Comparison of ENCODE assay signal across 11 cellular contexts in genomic region chr20:44887466-44887865, GRCh38. TPM values are rescaled to one million over a fixed set of nuclear protein-coding genes. Genes with fewer than 3 reads are reported as not detected.
DNase-seq lines count a peak whose midpoint lies in the region; ATAC-seq, FAIRE-seq and TF ChIP-seq lines count a peak whose summit lies in the region.
"Had no signal": no experiment of that assay in that cellular context is flagged by ENCODE, and none has a peak within 500 bp of the region (broad histone marks: within the 10 kb centered on the region; RNA-seq: fewer than 3 reads in every experiment).

No MANE protein-coding gene starts in this region.

- H3K4me1 Mint-ChIP-seq in activated naive CD4-positive, alpha-beta T cell treated with anti-CD3 and anti-CD28 coated beads, Interleukin-2, amount 10 ng/mL, durations not matched to agents 7 days and 5 days, result peaks cover 66% of the 10 kb centered on the region
- H3K4me1 Mint-ChIP-seq in activated T-helper 2 cell treated with anti-CD3 and anti-CD28 coated beads, Interferon-gamma antibody, Interleukin-2, Interleukin-4, amounts not matched to agents 10 μg/mL and 5 μg/mL and 100 μg/mL, durations not matched to agents 14 hours and 24 hours and 36 hours (ENCODE audit: low read depth), result peaks cover 65% of the 10 kb centered on the region

- H3K36me3 Mint-ChIP-seq in activated naive CD4-positive, alpha-beta T cell treated with anti-CD3 and anti-CD28 coated beads, Interleukin-2, amount 10 ng/mL, durations not matched to agents 7 days and 5 days, result peaks cover 56% of the 10 kb centered on the region
- H3K36me3 Mint-ChIP-seq in activated naive CD4-positive, alpha-beta T cell treated with anti-CD3 and anti-CD28 coated beads, Interleukin-2, amount 50 U/mL, for 72 hours, result peaks cover 13 to 42% of the 10 kb centered on the region in 2 donors
- H3K36me3 Mint-ChIP-seq in activated T-helper 2 cell treated with anti-CD3 and anti-CD28 coated beads, Interferon-gamma antibody, Interleukin-2, Interleukin-4, amounts not matched to agents 10 μg/mL and 5 μg/mL and 100 μg/mL, durations not matched to agents 14 hours and 24 hours and 36 hours (ENCODE audit: low read depth), result peaks cover 52% of the 10 kb centered on the region

- H3K9me3 Mint-ChIP-seq in activated naive CD4-positive, alpha-beta T cell treated with anti-CD3 and anti-CD28 coated beads, Interleukin-2, amount 10 ng/mL, durations not matched to agents 7 days and 5 days, result no peaks in the 10 kb centered on the region
- peaks cover 0 to 5% of the 10 kb centered on the region in 2 donors for H3K9me3 Mint-ChIP-seq in activated naive CD4-positive, alpha-beta T cell treated with anti-CD3 and anti-CD28 coated beads, Interleukin-2, amount 50 U/mL, for 72 hours
- H3K9me3 Mint-ChIP-seq in activated T-helper 2 cell treated with anti-CD3 and anti-CD28 coated beads, Interferon-gamma antibody, Interleukin-2, Interleukin-4, amounts not matched to agents 10 μg/mL and 5 μg/mL and 100 μg/mL, durations not matched to agents 14 hours and 24 hours and 36 hours, result no peaks in the 10 kb centered on the region

- intact Hi-C loops in activated T-helper 2 cell treated with anti-CD3 and anti-CD28 coated beads, Interferon-gamma antibody, Interleukin-2, Interleukin-4, amounts not matched to agents 10 μg/mL and 5 μg/mL and 100 μg/mL, durations not matched to agents 14 hours and 24 hours and 36 hours (cut with micrococcal nuclease), result loop anchor here (2.0 to 5.0 kb wide), 2 partner anchors 17 to 245 kb away; no protein-coding TSS in a partner anchor
- intact Hi-C loops in tibial artery (cut with DNase I; ENCODE audit: low total_unique reads), result loop anchor here (5.0 to 10.0 kb wide), 4 partner anchors 75 to 673 kb away; partner anchors contain the start of genes FITM2, OSER1, SYS1 and TOMM34

- CTCF ChIA-PET in activated naive CD4-positive, alpha-beta T cell treated with anti-CD3 and anti-CD28 coated beads, Interleukin-2, amount 10 ng/mL, durations not matched to agents 7 days and 5 days (lab: Charles Lee), result interaction anchor here (0.6 to 1.4 kb wide), 3 partner anchors 9 to 142 kb away, joined by 3 to 4 read pairs (median 4); no protein-coding TSS in a partner anchor

- peaks cover 4% of the 10 kb centered on the region for H3K9me1 ChIP-seq in keratinocyte (ENCODE audit: control insufficient read depth, extremely low read depth, insufficient read depth, low read length)

- H2AFZ ChIP-seq in keratinocyte (ENCODE audit: control insufficient read depth, low read length), result no peak overlapping the region

- H3K4me3 ChIP-seq in keratinocyte (ENCODE audit: control insufficient read depth in 2 of 3, extremely low read depth in 1 of 3, insufficient read depth in 2 of 3, low read depth in 1 of 3, low read length in 3 of 3) (peak overlapping the region; percentile 78 to 98 (median 93)), tibial artery (peak overlapping the region; percentile 94 to 97)

- H3K27me3 ChIP-seq in keratinocyte (ENCODE audit: control insufficient read depth, extremely low read depth, insufficient read depth, low read length) (no peaks in the 10 kb centered on the region), tibial artery (no peaks in the 10 kb centered on the region)

- peak overlapping the region; percentile 96 for H3K9ac ChIP-seq in keratinocyte (ENCODE audit: control insufficient read depth, extremely low read depth, insufficient read depth, low read length)

- ATAC-seq in activated naive CD4-positive, alpha-beta T cell treated with anti-CD3 and anti-CD28 coated beads, Interleukin-2, amount 50 U/mL, for 72 hours, result no peak
- ATAC-seq in HG03354 (IDR thresholded peaks at IDR 0.05; ENCODE audit: poor library complexity, severe bottlenecking, unreplicated experiment) (no peak), HG03045 (IDR thresholded peaks at IDR 0.05; ENCODE audit: unreplicated experiment) (no peak)

- dilution Hi-C loops in keratinocyte (cut with MboI; ENCODE audit: extremely low pct_ligation_motif_present, low sequenced_read_pairs), result no loop called here

- peak overlapping the region; percentile 94 for H3K27ac Mint-ChIP-seq in activated naive CD4-positive, alpha-beta T cell treated with anti-CD3 and anti-CD28 coated beads, Interleukin-2, amount 10 ng/mL, durations not matched to agents 7 days and 5 days
- H3K27ac Mint-ChIP-seq in activated naive CD4-positive, alpha-beta T cell treated with anti-CD3 and anti-CD28 coated beads, Interleukin-2, amount 50 U/mL, for 72 hours, result peak overlapping the region in 1 of 2 donors; percentile 95
- H3K27ac Mint-ChIP-seq in activated T-helper 2 cell treated with anti-CD3 and anti-CD28 coated beads, Interferon-gamma antibody, Interleukin-2, Interleukin-4, amounts not matched to agents 10 μg/mL and 5 μg/mL and 100 μg/mL, durations not matched to agents 14 hours and 24 hours and 36 hours, result no peak overlapping the region

- peaks cover 35% of the 10 kb centered on the region for H4K20me1 ChIP-seq in keratinocyte (ENCODE audit: control insufficient read depth, extremely low read depth, insufficient read depth, low read length)

- no peak for TF ChIP-seq CTCF in keratinocyte (optimal IDR thresholded peaks at IDR 0.05 in 1 of 3, IDR thresholded peaks at IDR 0.05 in 1 of 3, conservative IDR thresholded peaks at IDR 0.05 in 1 of 3; ENCODE audit: extremely low read depth in 1 of 3, insufficient read depth in 2 of 3, low read length in 3 of 3)
- no peak for TF ChIP-seq CTCF in tibial artery (IDR thresholded peaks at IDR 0.05)

- H3K36me3 ChIP-seq in keratinocyte (ENCODE audit: control insufficient read depth in 2 of 2, extremely low read depth in 1 of 2, insufficient read depth in 2 of 2, low read length in 2 of 2) (peaks cover 2 to 32% of the 10 kb centered on the region in 2 experiments), tibial artery (no peaks in the 10 kb centered on the region)

- H3K27ac ChIP-seq in keratinocyte (ENCODE audit: control insufficient read depth, insufficient read depth, low read length), result peak overlapping the region; percentile 86
- H3K27ac ChIP-seq in tibial artery, result no peak overlapping the region

- H3K4me1 ChIP-seq in keratinocyte (ENCODE audit: control insufficient read depth, extremely low read depth, insufficient read depth, low read length) (peaks cover 31% of the 10 kb centered on the region), tibial artery (peaks cover 0 to 67% (median 47%) of the 10 kb centered on the region in 4 donors)

- peaks cover 67% of the 10 kb centered on the region for H3K79me2 ChIP-seq in keratinocyte (ENCODE audit: control insufficient read depth, insufficient read depth, low read length)

- no peaks in the 10 kb centered on the region for H3K27me3 Mint-ChIP-seq in activated naive CD4-positive, alpha-beta T cell treated with anti-CD3 and anti-CD28 coated beads, Interleukin-2, amount 10 ng/mL, durations not matched to agents 7 days and 5 days
- no peaks in the 10 kb centered on the region for H3K27me3 Mint-ChIP-seq in activated T-helper 2 cell treated with anti-CD3 and anti-CD28 coated beads, Interferon-gamma antibody, Interleukin-2, Interleukin-4, amounts not matched to agents 10 μg/mL and 5 μg/mL and 100 μg/mL, durations not matched to agents 14 hours and 24 hours and 36 hours (ENCODE audit: low read depth)

- FAIRE-seq in keratinocyte (lab: Jason Lieb, UNC), result no peak

- no peaks in the 10 kb centered on the region for H3K9me3 ChIP-seq in keratinocyte (ENCODE audit: control insufficient read depth, low read depth, low read length)
- H3K9me3 ChIP-seq in tibial artery, result no peaks in the 10 kb centered on the region

- no peak for DNase-seq in activated naive CD4-positive, alpha-beta T cell treated with anti-CD3 and anti-CD28 coated beads, Interleukin-2, amount 10 ng/mL, durations not matched to agents 7 days and 5 days
- no peak for DNase-seq in activated naive CD4-positive, alpha-beta T cell treated with anti-CD3 and anti-CD28 coated beads, Interleukin-2, amount 50 U/mL, for 72 hours (ENCODE audit: low spot score in 2 of 2)
- DNase-seq in activated T-helper 2 cell treated with anti-CD3 and anti-CD28 coated beads, Interferon-gamma antibody, Interleukin-2, Interleukin-4, amounts not matched to agents 10 μg/mL and 5 μg/mL and 100 μg/mL, durations not matched to agents 14 hours and 24 hours and 36 hours (ENCODE audit: low spot score), result no peak
- DNase-seq in keratinocyte (ENCODE audit: low read depth, low spot score) (no peak), tibial artery (no peak), cerebellar nuclear complex (lab: John Stamatoyannopoulos, UW) (no peak)
- DNase-seq: activated gamma-delta T cell treated with Interleukin-2 at 50 U/mL for 16 hours; NCI-H69; stimulated activated naive CD4-positive, alpha-beta T cell had no signal

- peak overlapping the region; percentile 91 for H3K4me2 ChIP-seq in keratinocyte (ENCODE audit: control insufficient read depth, extremely low read depth, insufficient read depth, low read depth, low read length)

- peak overlapping the region; percentile 95 for H3K4me3 Mint-ChIP-seq in activated naive CD4-positive, alpha-beta T cell treated with anti-CD3 and anti-CD28 coated beads, Interleukin-2, amount 10 ng/mL, durations not matched to agents 7 days and 5 days
- peak overlapping the region; percentile 97 for H3K4me3 Mint-ChIP-seq in activated T-helper 2 cell treated with anti-CD3 and anti-CD28 coated beads, Interferon-gamma antibody, Interleukin-2, Interleukin-4, amounts not matched to agents 10 μg/mL and 5 μg/mL and 100 μg/mL, durations not matched to agents 14 hours and 24 hours and 36 hours (ENCODE audit: low read depth)

RNA-seq across cellular contexts. Expression of gene YWHAB, which starts 2.0 kb away (rescaled TPM):
- total RNA-seq in activated naive CD4-positive, alpha-beta T cell treated with anti-CD3 and anti-CD28 coated beads, Interleukin-2, amount 50 U/mL, for 72 hours, result 100 to 1,000 TPM; 185 to 222 TPM
- 221 and 225 TPM in 2 replicates for total RNA-seq in activated T-helper 2 cell treated with anti-CD3 and anti-CD28 coated beads, Interferon-gamma antibody, Interleukin-2, Interleukin-4, amounts not matched to agents 10 μg/mL and 5 μg/mL and 100 μg/mL, durations not matched to agents 14 hours and 24 hours and 36 hours
- 135 to 269 TPM (median 214 TPM) in 3 replicates for polyA plus RNA-seq in keratinocyte
- 384 TPM for polyA plus RNA-seq in keratinocyte (2011; ENCODE audit: low read depth)
- 179 and 280 TPM in 2 replicates for polyA plus RNA-seq in keratinocyte (2011; cell fraction: cytosol; rRNA removed)
- 115 and 146 TPM in 2 replicates for polyA plus RNA-seq in keratinocyte (2011; cell fraction: nucleus; rRNA removed)
- 103 and 243 TPM in 2 replicates for polyA plus RNA-seq in keratinocyte (2012; ENCODE audit: low replicate concordance)
- polyA minus RNA-seq in keratinocyte, result 27.3 to 118 TPM (median 68.6 TPM) in 3 replicates
- polyA minus RNA-seq in keratinocyte (2011; cell fraction: cytosol; rRNA and poly(A)+ RNA removed), result 75.0 TPM
- polyA minus RNA-seq in keratinocyte (2011; cell fraction: nucleus; rRNA and poly(A)+ RNA removed), result 32.5 and 67.1 TPM in 2 replicates

RNA-seq across cellular contexts. Expression of gene PABPC1L, which starts 22.4 kb away (rescaled TPM):
- 10 to 100 TPM; 63.6 to 96.7 TPM for total RNA-seq in activated naive CD4-positive, alpha-beta T cell treated with anti-CD3 and anti-CD28 coated beads, Interleukin-2, amount 50 U/mL, for 72 hours
- 83.6 and 94.1 TPM in 2 replicates for total RNA-seq in activated T-helper 2 cell treated with anti-CD3 and anti-CD28 coated beads, Interferon-gamma antibody, Interleukin-2, Interleukin-4, amounts not matched to agents 10 μg/mL and 5 μg/mL and 100 μg/mL, durations not matched to agents 14 hours and 24 hours and 36 hours
- polyA plus RNA-seq in keratinocyte, result 27.2 to 31.4 TPM (median 29.8 TPM) in 3 replicates
- 18.2 TPM for polyA plus RNA-seq in keratinocyte (2011; ENCODE audit: low read depth)
- polyA plus RNA-seq in keratinocyte (2011; cell fraction: cytosol; rRNA removed), result 5.2 and 6.2 TPM in 2 replicates
- 252 and 260 TPM in 2 replicates for polyA plus RNA-seq in keratinocyte (2011; cell fraction: nucleus; rRNA removed)
- 10.2 and 13.5 TPM in 2 replicates for polyA plus RNA-seq in keratinocyte (2012; ENCODE audit: low replicate concordance)
- polyA minus RNA-seq in keratinocyte, result 11.2 to 22.6 TPM (median 12.8 TPM) in 3 replicates
- 5.9 TPM for polyA minus RNA-seq in keratinocyte (2011; cell fraction: cytosol; rRNA and poly(A)+ RNA removed)
- polyA minus RNA-seq in keratinocyte (2011; cell fraction: nucleus; rRNA and poly(A)+ RNA removed), result 25.3 and 35.7 TPM in 2 replicates
